8 cellular contexts compared by ENCODE assay signal in genomic region chr11:47186937-47187681, GRCh38. TPM values are rescaled to one million over a fixed set of nuclear protein-coding genes. Genes with fewer than 3 reads are reported as not detected.
DNase-seq lines count a peak whose midpoint lies in the region; ATAC-seq, FAIRE-seq and TF ChIP-seq lines count a peak whose summit lies in the region.

No MANE protein-coding gene starts in this region.

- no peaks in the 10 kb centered on the region for H3K9me3 Mint-ChIP-seq in activated CD4-positive, alpha-beta T cell treated with anti-CD3 and anti-CD28 coated beads, Interleukin-2, amount 10 ng/mL, durations not matched to agents 24 days and 14 days

- H3K27ac ChIP-seq in HUES48 (ENCODE audit: low read depth, low read length) (peak overlapping the region; percentile 96), lung (ENCODE audit: low read depth in 1 of 2, low read length in 1 of 2) (peak overlapping the region; percentile 72 to 98)
- no peak overlapping the region for H3K27ac ChIP-seq in effector memory CD4-positive, alpha-beta T cell (ENCODE audit: insufficient read depth, low read length, poor library complexity, severe bottlenecking)

- H3K4me1 ChIP-seq in HUES48 (ENCODE audit: control insufficient read depth, insufficient read depth, low read length) (peaks cover 18% of the 10 kb centered on the region), lung (ENCODE audit: control insufficient read depth in 2 of 2, insufficient read depth in 2 of 2, low read length in 2 of 2) (peaks cover 5% of the 10 kb centered on the region in 2 donors)
- peaks cover 11% of the 10 kb centered on the region for H3K4me1 ChIP-seq in effector memory CD4-positive, alpha-beta T cell (ENCODE audit: control insufficient read depth, insufficient read depth, low read length, poor library complexity, severe bottlenecking)

- peaks cover 5% of the 10 kb centered on the region for H3K4me1 Mint-ChIP-seq in activated CD4-positive, alpha-beta T cell treated with anti-CD3 and anti-CD28 coated beads, Interleukin-2, amount 10 ng/mL, durations not matched to agents 24 days and 14 days

- intact Hi-C loops in activated CD4-positive, alpha-beta T cell treated with anti-CD3 and anti-CD28 coated beads, Interleukin-2, amount 10 ng/mL, durations not matched to agents 24 days and 14 days (cut with micrococcal nuclease), result loop anchor here (1.0 kb wide), 2 partner anchors 10 to 27 kb away; partner anchors contain the start of gene DDB2

- peaks cover 35% of the 10 kb centered on the region for H3K27me3 Mint-ChIP-seq in activated CD4-positive, alpha-beta T cell treated with anti-CD3 and anti-CD28 coated beads, Interleukin-2, amount 10 ng/mL, durations not matched to agents 24 days and 14 days

- H3K9me3 ChIP-seq in HUES48 (ENCODE audit: control insufficient read depth, insufficient read depth, low read length) (no peaks in the 10 kb centered on the region), lung (ENCODE audit: control insufficient read depth in 2 of 2, insufficient read depth in 1 of 2, low read length in 1 of 2) (no peaks in the 10 kb centered on the region)
- H3K9me3 ChIP-seq in effector memory CD4-positive, alpha-beta T cell (ENCODE audit: control insufficient read depth, low read length), result no peaks in the 10 kb centered on the region

- FAIRE-seq in D721Med (lab: Jason Lieb, UNC), result no peak

- peak overlapping the region; percentile 81 for H3K4me3 Mint-ChIP-seq in activated CD4-positive, alpha-beta T cell treated with anti-CD3 and anti-CD28 coated beads, Interleukin-2, amount 10 ng/mL, durations not matched to agents 24 days and 14 days

- H3K27me3 ChIP-seq in HUES48 (ENCODE audit: control insufficient read depth, insufficient read depth, low read length) (peaks cover 10% of the 10 kb centered on the region; the same call in 1 of the 2 replicates), lung (ENCODE audit: control insufficient read depth, insufficient read depth) (no peaks in the 10 kb centered on the region)
- H3K27me3 ChIP-seq in effector memory CD4-positive, alpha-beta T cell (replicated peaks; ENCODE audit: control insufficient read depth, insufficient read depth, low read length, poor library complexity, severe bottlenecking), result peaks cover 24% of the 10 kb centered on the region

- H3K36me3 ChIP-seq in HUES48 (ENCODE audit: control insufficient read depth, insufficient read depth, low read length), result peaks cover 19% of the 10 kb centered on the region
- H3K36me3 ChIP-seq in effector memory CD4-positive, alpha-beta T cell (ENCODE audit: control insufficient read depth, insufficient read depth, low read length), result no peaks in the 10 kb centered on the region
- no peaks in the 10 kb centered on the region for H3K36me3 ChIP-seq in lung (ENCODE audit: control insufficient read depth in 2 of 2, insufficient read depth in 2 of 2, low read length in 2 of 2)

- peak overlapping the region; percentile 96 for H3K4me3 ChIP-seq in HUES48 (ENCODE audit: low read depth, low read length)
- H3K4me3 ChIP-seq in effector memory CD4-positive, alpha-beta T cell (ENCODE audit: insufficient read depth, low read depth, low read length, poor library complexity, severe bottlenecking), result peak overlapping the region; percentile 48
- H3K4me3 ChIP-seq in lung, result peak overlapping the region; percentile 19

- peak; percentile 65 for DNase-seq in D721Med (ENCODE audit: insufficient read length, low spot score)
- peak; percentile 83 for DNase-seq in activated CD4-positive, alpha-beta T cell treated with anti-CD3 and anti-CD28 coated beads, Interleukin-2, amount 10 ng/mL, durations not matched to agents 24 days and 14 days
- DNase-seq in effector memory CD4-positive, alpha-beta T cell, result peak in 1 of 3 donors; percentile 22
- DNase-seq in lung (ENCODE audit: low spot score), result no peak
- peak; percentile 70 for DNase-seq in stimulated activated CD8-positive, alpha-beta memory T cell treated with anti-CD3 and anti-CD28 coated beads, Interleukin-4, amount 100 ng/mL, for 48 hours

- 1% methylated on average over 51 to 53 of the region's 53 CpGs for WGBS in lung, 2 donors

- peak overlapping the region; percentile 76 for H3K27ac Mint-ChIP-seq in activated CD4-positive, alpha-beta T cell treated with anti-CD3 and anti-CD28 coated beads, Interleukin-2, amount 10 ng/mL, durations not matched to agents 24 days and 14 days

- ATAC-seq in lung (ENCODE audit: insufficient read depth, low FRiP score) (no peak), GM18909 (IDR thresholded peaks at IDR 0.05; ENCODE audit: poor library complexity, unreplicated experiment) (no peak), GM19328 (IDR thresholded peaks at IDR 0.05; ENCODE audit: unreplicated experiment) (no peak)

- H3K36me3 Mint-ChIP-seq in activated CD4-positive, alpha-beta T cell treated with anti-CD3 and anti-CD28 coated beads, Interleukin-2, amount 10 ng/mL, durations not matched to agents 24 days and 14 days (ENCODE audit: low read depth), result no peaks in the 10 kb centered on the region

- H3K9ac ChIP-seq in HUES48 (ENCODE audit: low read depth, low read length), result peak overlapping the region; percentile 80

- TF ChIP-seq CTCF in D721Med (IDR thresholded peaks at IDR 0.05; ENCODE audit: insufficient read depth, missing control alignments), result no peak
- no peak for TF ChIP-seq CTCF in lung (IDR thresholded peaks at IDR 0.05; ENCODE audit: control extremely low read depth, extremely low read depth)

RNA-seq across cellular contexts. Expression of gene PACSIN3, which starts 0.9 kb away (rescaled TPM):
- total RNA-seq in activated CD4-positive, alpha-beta T cell treated with anti-CD3 and anti-CD28 coated beads, Interleukin-2, amount 10 ng/mL, durations not matched to agents 24 days and 14 days, result 14.3 and 16.4 TPM in 2 replicates
- 10 to 100 TPM; 34.7 to 53.3 TPM for total RNA-seq in lung
- 10 to 100 TPM; 20.6 to 37.9 TPM for polyA plus RNA-seq in lung

RNA-seq across cellular contexts. Expression of gene ARFGAP2, which starts 10.4 kb away (rescaled TPM):
- 98.3 and 109 TPM in 2 replicates for total RNA-seq in activated CD4-positive, alpha-beta T cell treated with anti-CD3 and anti-CD28 coated beads, Interleukin-2, amount 10 ng/mL, durations not matched to agents 24 days and 14 days
- total RNA-seq in lung, result 100 to 1,000 TPM; 108 to 140 TPM
- 10 to 100 TPM; 51.2 to 80.2 TPM for polyA plus RNA-seq in lung

RNA-seq across cellular contexts. Expression of gene DDB2, which starts 27.7 kb away (rescaled TPM):
- total RNA-seq in activated CD4-positive, alpha-beta T cell treated with anti-CD3 and anti-CD28 coated beads, Interleukin-2, amount 10 ng/mL, durations not matched to agents 24 days and 14 days, result 148 and 157 TPM in 2 replicates
- 10 to 100 TPM; 14.4 to 33.9 TPM for total RNA-seq in lung
- polyA plus RNA-seq in lung, result 10 to 100 TPM; 16.8 to 36.4 TPM

Comparison
In these comparisons a context has a peak if more than half of its experiments do, and no peak if none do; other contexts are left out.
1. H3K4me3 ChIP-seq: peak in every context shown above with its lines; median percentile 96 in HUES48; 48 in effector memory CD4-positive, alpha-beta T cell; 19 in lung.